20 cellular contexts compared by ENCODE assay signal in genomic region chr6:34151321-34152041, GRCh38. TPM values are rescaled to one million over a fixed set of nuclear protein-coding genes. Genes with fewer than 3 reads are reported as not detected.
DNase-seq lines count a peak whose midpoint lies in the region; FAIRE-seq and TF ChIP-seq lines count a peak whose summit lies in the region.
"Had no signal": no experiment of that assay in that cellular context is flagged by ENCODE, and none has a peak within 500 bp of the region (broad histone marks: within the 10 kb centered on the region; RNA-seq: fewer than 3 reads in every experiment).

No MANE protein-coding gene starts in this region.

- BruUV-seq in OCI-LY7 (replicated peaks; lab: Mats Ljungman, UMichigan) = no TSS peak

- DNase-seq in COLO668 (lab: John Stamatoyannopoulos, UW; ENCODE audit: unreplicated experiment) (peak; percentile 32), ELF-1 (ENCODE audit: low read depth, low spot score) (peak; percentile 70), OCI-LY7 (ENCODE audit: low spot score) (peak; percentile 12), kidney (peak; percentile 33), Kasumi-1 (lab: John Stamatoyannopoulos, UW) (no peak), colonic mucosa (no peak), RKO (ENCODE audit: low spot score) (no peak)
- no peak for DNase-seq in activated CD4-positive, alpha-beta T cell treated with anti-CD3 and anti-CD28 coated beads for 4 hours
- DNase-seq: activated CD4-positive, alpha-beta T cell treated with anti-CD3 and anti-CD28 coated beads, Interleukin-2, amount 10 ng/mL, durations not matched to agents 24 days and 14 days; activated T-cell treated with anti-CD3 and anti-CD28 coated beads, Interleukin-2, amount 50 U/mL, for 4 hours; amygdala; cortex of kidney; left cardiac atrium; NCI-H526 treated with DMSO at 0.1 percent for 48 hours; stimulated activated CD4-positive, alpha-beta T cell treated with anti-CD3 and anti-CD28 coated beads, Interleukin-4, amount 100 ng/mL, for 24 hours; trophoblast cell had no signal

- peaks cover 35% of the 10 kb centered on the region for H3K4me1 ChIP-seq in OCI-LY7 (ENCODE audit: insufficient read depth, low read length, poor library complexity, severe bottlenecking)
- peaks cover 0 to 3% of the 10 kb centered on the region in 2 donors for H3K4me1 ChIP-seq in kidney (ENCODE audit: control insufficient read depth in 1 of 2, insufficient read depth in 1 of 2, low read depth in 1 of 2, low read length in 2 of 2)
- no peaks in the 10 kb centered on the region for H3K4me1 ChIP-seq in colonic mucosa

- POLR2A ChIA-PET in OCI-LY7 (lab: Charles Lee) = no interaction called here

- TF ChIP-seq CTCF in OCI-LY7 (conservative IDR thresholded peaks at IDR 0.05; ENCODE audit: low read length) = no peak
- TF ChIP-seq CTCF in kidney (IDR thresholded peaks at IDR 0.05; ENCODE audit: borderline replicate concordance, extremely low read depth, insufficient read depth) = no peak
- no peak for TF ChIP-seq CTCF in colonic mucosa (IDR thresholded peaks at IDR 0.05)

- no peaks in the 10 kb centered on the region for H4K20me1 ChIP-seq in OCI-LY7 (ENCODE audit: insufficient read depth, low read length)

- H3K4me2 ChIP-seq in OCI-LY7 (ENCODE audit: low read length) = no peak overlapping the region
- H3K4me2 ChIP-seq: BLaER1 treated with 17β-estradiol and CSF1 and Interleukin-3, amounts not matched to agents 10 nM and 100 nM had no signal

- H3K9me3 ChIP-seq in OCI-LY7 (ENCODE audit: low read length) (no peaks in the 10 kb centered on the region), kidney (ENCODE audit: control insufficient read depth in 1 of 2, low read length in 2 of 2) (no peaks in the 10 kb centered on the region), colonic mucosa (no peaks in the 10 kb centered on the region)
- H3K9me3 ChIP-seq: BLaER1 treated with 17β-estradiol and CSF1 and Interleukin-3, amounts not matched to agents 10 nM and 100 nM; right atrium auricular region had no signal

- H3K36me3 ChIP-seq in OCI-LY7 (ENCODE audit: insufficient read depth, low read length) = no peaks in the 10 kb centered on the region
- no peaks in the 10 kb centered on the region for H3K36me3 ChIP-seq in kidney (ENCODE audit: control insufficient read depth in 1 of 2, insufficient read depth in 2 of 2, low read length in 2 of 2)
- H3K36me3 ChIP-seq in colonic mucosa = no peaks in the 10 kb centered on the region
- H3K36me3 ChIP-seq: BLaER1 treated with 17β-estradiol and CSF1 and Interleukin-3, amounts not matched to agents 10 nM and 100 nM; right atrium auricular region had no signal

- H3K4me3 ChIP-seq in OCI-LY7 (ENCODE audit: low read depth, low read length, poor library complexity, severe bottlenecking) = no peak overlapping the region
- no peak overlapping the region for H3K4me3 ChIP-seq in kidney (ENCODE audit: low read length in 2 of 2)
- no peak overlapping the region for H3K4me3 ChIP-seq in colonic mucosa
- H3K4me3 ChIP-seq: BLaER1 treated with 17β-estradiol and CSF1 and Interleukin-3, amounts not matched to agents 10 nM and 100 nM; right atrium auricular region had no signal

- H2AFZ ChIP-seq in OCI-LY7 (ENCODE audit: low read length) = no peak overlapping the region

- no peak overlapping the region for H3K9ac ChIP-seq in kidney (ENCODE audit: low read length in 2 of 2)
- no peak overlapping the region for H3K9ac ChIP-seq in colonic mucosa (ENCODE audit: low read depth in 2 of 2, low read length in 2 of 2)
- H3K9ac ChIP-seq: BLaER1 treated with 17β-estradiol and CSF1 and Interleukin-3, amounts not matched to agents 10 nM and 100 nM had no signal

- no peak for FAIRE-seq in kidney (lab: Jason Lieb, UNC)

- H3K27ac ChIP-seq in OCI-LY7 (ENCODE audit: low read depth, low read length, poor library complexity, severe bottlenecking) (no peak overlapping the region), kidney (ENCODE audit: low read depth in 2 of 2, low read length in 2 of 2) (no peak overlapping the region), colonic mucosa (no peak overlapping the region)
- H3K27ac ChIP-seq: BLaER1 treated with 17β-estradiol and CSF1 and Interleukin-3, amounts not matched to agents 10 nM and 100 nM; right atrium auricular region had no signal

- intact Hi-C loops in OCI-LY7 (cut with micrococcal nuclease; ENCODE audit: unreplicated experiment) = loop anchor here (5.0 to 10.0 kb wide), 3 partner anchors 197 to 407 kb away; partner anchors contain the start of genes IP6K3 and LEMD2
- intact Hi-C loops in kidney (cut with DNase I) = loop anchor here (10.0 kb wide), 1 partner anchor 387 kb away; no protein-coding TSS in a partner anchor
- intact Hi-C loops in colonic mucosa (cut with DNase I) = loop anchor here (5.0 to 10.0 kb wide), 3 partner anchors 94 to 384 kb away; no protein-coding TSS in a partner anchor

- H3K27me3 ChIP-seq in colonic mucosa = peaks cover 13% of the 10 kb centered on the region

- no peaks in the 10 kb centered on the region for H3K9me2 ChIP-seq in OCI-LY7 (ENCODE audit: insufficient read depth, low read length)

- H3K79me2 ChIP-seq in OCI-LY7 (ENCODE audit: insufficient read depth, low read depth, low read length) = no peaks in the 10 kb centered on the region

- CTCF ChIA-PET in OCI-LY7 (lab: Charles Lee; ENCODE audit: unreplicated experiment) = interaction anchor here (0.6 kb wide), 1 partner anchor 37 kb away, joined by 3 read pairs; no protein-coding TSS in a partner anchor

RNA-seq across cellular contexts. Expression of gene GRM4, which starts 5.6 kb away (rescaled TPM):
- 0.21 and 0.73 TPM in 2 replicates for total RNA-seq in OCI-LY7 (2014; rRNA removed; shearing (Covaris generic))
- total RNA-seq in OCI-LY7 (2022) = 0.85 and 1.3 TPM in 2 replicates
- not detected for total RNA-seq in kidney
- polyA plus RNA-seq in kidney (ENCODE audit: insufficient read depth, low read depth, low replicate concordance) = not detected
- under 1 TPM in 1 of 2 donors, not detected in 1; 0.07 TPM for total RNA-seq in colonic mucosa
- total RNA-seq: activated CD4-positive, alpha-beta T cell treated with anti-CD3 and anti-CD28 coated beads, Interleukin-2, amount 10 ng/mL, durations not matched to agents 24 days and 14 days; left cardiac atrium; right atrium auricular region; Right ventricle myocardium superior; T-helper 2 cell treated with Interferon-gamma antibody and Interleukin-4, amounts not matched to agents 100 ng/mL and 5 ng/mL, for 36 hours had no signal

Comparison
In these comparisons a context has a peak if more than half of its experiments do, and no peak if none do; other contexts are left out.
1. DNase-seq: peak in COLO668 (single experiment), ELF-1 (single experiment), OCI-LY7 (single experiment) and kidney (single experiment); none in Kasumi-1 (0 of 2), activated CD4-positive, alpha-beta T cell treated with anti-CD3 and anti-CD28 coated beads for 4 hours (0 of 2), colonic mucosa (single experiment) and RKO (single experiment).